Comparison of ENCODE assay signal across 35 cellular contexts in genomic region chr14:29940482-29940881, GRCh38. TPM values are rescaled to one million over a fixed set of nuclear protein-coding genes. Genes with fewer than 3 reads are reported as not detected.
DNase-seq lines count a peak whose midpoint lies in the region; ATAC-seq and TF ChIP-seq lines count a peak whose summit lies in the region.
"Had no signal": no experiment of that assay in that cellular context is flagged by ENCODE, and none has a peak within 500 bp of the region (broad histone marks: within the 10 kb centered on the region; RNA-seq: fewer than 3 reads in every experiment).

No MANE protein-coding gene starts in this region.

- H4K5ac ChIP-seq in mesendoderm (ENCODE audit: low read length), result no peak overlapping the region

- no peak for TF ChIP-seq EP300 in esophagus muscularis mucosa (IDR thresholded peaks at IDR 0.05)

- H3K4me1 Mint-ChIP-seq in GM23338, result peaks cover 19% of the 10 kb centered on the region
- H3K4me1 Mint-ChIP-seq in neural progenitor cell, result no peaks in the 10 kb centered on the region
- H3K4me1 Mint-ChIP-seq: B cell; CD14-positive monocyte; CD4-positive, alpha-beta memory T cell; CD4-positive, CD25-positive, alpha-beta regulatory T cell; CD8-positive, alpha-beta memory T cell had no signal

- peaks cover 8% of the 10 kb centered on the region for H3K4me1 ChIP-seq in GM23338 (ENCODE audit: insufficient read depth)
- peaks cover 4% of the 10 kb centered on the region for H3K4me1 ChIP-seq in mesendoderm (ENCODE audit: control insufficient read depth, low read depth, low read length)
- H3K4me1 ChIP-seq in neural progenitor cell, result no peaks in the 10 kb centered on the region
- H3K4me1 ChIP-seq in esophagus muscularis mucosa, result no peaks in the 10 kb centered on the region
- H3K4me1 ChIP-seq: BE2C; BLaER1; BLaER1 treated with 17β-estradiol and CSF1 and Interleukin-3, amounts not matched to agents 10 nM and 100 nM; Caco-2 had no signal

- no peaks in the 10 kb centered on the region; the same call in 1 of the 2 replicates for H3K9me2 ChIP-seq in GM23338 (ENCODE audit: insufficient read depth)

- H2BK120ac ChIP-seq in mesendoderm (ENCODE audit: low read depth, low read length), result no peak overlapping the region

- H3K4me2 ChIP-seq in GM23338 (peak overlapping the region; percentile 41), mesendoderm (ENCODE audit: low read length) (no peak overlapping the region), neural progenitor cell (no peak overlapping the region)
- H3K4me2 ChIP-seq: A549; BLaER1; BLaER1 treated with 17β-estradiol and CSF1 and Interleukin-3, amounts not matched to agents 10 nM and 100 nM had no signal

- H3K9me3 Mint-ChIP-seq in GM23338, result peaks cover 7% of the 10 kb centered on the region; the same call in 2 of the 3 replicates
- peaks cover 4% of the 10 kb centered on the region for H3K9me3 Mint-ChIP-seq in neural progenitor cell

- H2BK15ac ChIP-seq in mesendoderm (replicated peaks; ENCODE audit: low read depth), result no peak overlapping the region

- H4K20me1 ChIP-seq in GM23338 (replicated peaks; ENCODE audit: insufficient read depth) (no peaks in the 10 kb centered on the region), neural progenitor cell (ENCODE audit: low read depth) (no peaks in the 10 kb centered on the region)
- H4K20me1 ChIP-seq: BLaER1; BLaER1 treated with 17β-estradiol and CSF1 and Interleukin-3, amounts not matched to agents 10 nM and 100 nM had no signal

- H3K9me3 ChIP-seq in neural progenitor cell (ENCODE audit: low read depth) (no peaks in the 10 kb centered on the region), esophagus muscularis mucosa (peaks cover 0 to 8% (median 0%) of the 10 kb centered on the region in 4 donors)
- H3K9me3 ChIP-seq: BE2C, BLaER1 had no signal

- no peak overlapping the region for H3K18ac ChIP-seq in mesendoderm (ENCODE audit: low read length)

- no peak overlapping the region for H3K23ac ChIP-seq in mesendoderm (ENCODE audit: low read length)

- no peaks in the 10 kb centered on the region for H3K79me2 ChIP-seq in GM23338 (replicated peaks; ENCODE audit: insufficient read depth)
- no peaks in the 10 kb centered on the region for H3K79me2 ChIP-seq in mesendoderm (ENCODE audit: control insufficient read depth, insufficient read depth, low read length)
- no peaks in the 10 kb centered on the region for H3K79me2 ChIP-seq in neural progenitor cell (ENCODE audit: low read depth)

- H3K4ac ChIP-seq in mesendoderm (ENCODE audit: low read depth, low read length), result no peak overlapping the region

- H3K27me3 ChIP-seq in GM23338 (ENCODE audit: insufficient read depth) (peaks cover 40% of the 10 kb centered on the region), mesendoderm (ENCODE audit: insufficient read depth, low read length, poor library complexity) (no peaks in the 10 kb centered on the region), neural progenitor cell (no peaks in the 10 kb centered on the region), esophagus muscularis mucosa (no peaks in the 10 kb centered on the region)
- H3K27me3 ChIP-seq: BE2C; BLaER1; BLaER1 treated with 17β-estradiol and CSF1 and Interleukin-3, amounts not matched to agents 10 nM and 100 nM had no signal

- ATAC-seq in GM23338, result peak; percentile 53; the same call in 2 of the 3 replicates
- ATAC-seq: A549; CD8-positive, alpha-beta T cell had no signal

- H3K27ac ChIP-seq in GM23338 (ENCODE audit: low read depth) (no peak overlapping the region), mesendoderm (ENCODE audit: low read depth, low read length) (no peak overlapping the region), neural progenitor cell (no peak overlapping the region), esophagus muscularis mucosa (replicated peaks in 1 of 4) (no peak overlapping the region)
- H3K27ac ChIP-seq: 22Rv1; A549; BLaER1; BLaER1 treated with 17β-estradiol and CSF1 and Interleukin-3, amounts not matched to agents 10 nM and 100 nM; C4-2B had no signal

- WGBS in mesendoderm (ENCODE audit: extremely low coverage, insufficient coverage, low lambda C conversion rate), result no CpG with 5 or more reads among the region's 3 CpGs
- 90% methylated on average over 3 of the region's 3 CpGs for WGBS in esophagus muscularis mucosa

- H2AK5ac ChIP-seq in mesendoderm (ENCODE audit: low read length), result no peak overlapping the region

- no peak overlapping the region for H3K56ac ChIP-seq in mesendoderm (ENCODE audit: low read length)

- H3K36me3 Mint-ChIP-seq in GM23338 (ENCODE audit: low read depth) (peaks cover 6% of the 10 kb centered on the region; the same call in 2 of the 3 replicates), neural progenitor cell (no peaks in the 10 kb centered on the region)
- H3K36me3 Mint-ChIP-seq: CD14-positive monocyte; CD4-positive, alpha-beta memory T cell; CD4-positive, CD25-positive, alpha-beta regulatory T cell; CD8-positive, alpha-beta memory T cell; CD8-positive, alpha-beta T cell had no signal

- peaks cover 15% of the 10 kb centered on the region for H3K27me3 Mint-ChIP-seq in GM23338 (ENCODE audit: insufficient read depth, low read depth, poor library complexity)
- no peaks in the 10 kb centered on the region for H3K27me3 Mint-ChIP-seq in neural progenitor cell (ENCODE audit: insufficient read depth, low read depth)
- H3K27me3 Mint-ChIP-seq: B cell; CD4-positive, alpha-beta memory T cell; CD4-positive, alpha-beta T cell; CD4-positive, CD25-positive, alpha-beta regulatory T cell; CD8-positive, alpha-beta memory T cell had no signal

- no peak overlapping the region for H2AFZ ChIP-seq in GM23338
- peak overlapping the region; percentile 4 for H2AFZ ChIP-seq in neural progenitor cell (replicated peaks)

- no peaks in the 10 kb centered on the region for H3F3A ChIP-seq in GM23338 (replicated peaks; ENCODE audit: low read depth)
- no peaks in the 10 kb centered on the region for H3F3A ChIP-seq in neural progenitor cell (ENCODE audit: low read depth)

- intact Hi-C loops in esophagus muscularis mucosa (cut with DNase I), result no loop called here

- no peaks in the 10 kb centered on the region for H3K36me3 ChIP-seq in GM23338 (ENCODE audit: insufficient read depth)
- no peaks in the 10 kb centered on the region for H3K36me3 ChIP-seq in mesendoderm (ENCODE audit: control insufficient read depth, insufficient read depth, low read length)
- no peaks in the 10 kb centered on the region for H3K36me3 ChIP-seq in neural progenitor cell
- no peaks in the 10 kb centered on the region for H3K36me3 ChIP-seq in esophagus muscularis mucosa
- H3K36me3 ChIP-seq: BE2C; BLaER1; BLaER1 treated with 17β-estradiol and CSF1 and Interleukin-3, amounts not matched to agents 10 nM and 100 nM had no signal

- no peak overlapping the region for H2BK5ac ChIP-seq in mesendoderm (ENCODE audit: low read length)

- no peak for TF ChIP-seq POLR2A in esophagus muscularis mucosa (IDR thresholded peaks at IDR 0.05; ENCODE audit: low read depth)

- no peak overlapping the region for H3K27ac Mint-ChIP-seq in GM23338
- H3K27ac Mint-ChIP-seq in neural progenitor cell, result no peak overlapping the region
- H3K27ac Mint-ChIP-seq: B cell; CD4-positive, alpha-beta memory T cell; CD4-positive, alpha-beta T cell; CD4-positive, CD25-positive, alpha-beta regulatory T cell; CD8-positive, alpha-beta memory T cell; CD8-positive, alpha-beta T cell had no signal

- H3K4me3 ChIP-seq in GM23338 (no peak overlapping the region), mesendoderm (ENCODE audit: low read length) (no peak overlapping the region), neural progenitor cell (no peak overlapping the region), esophagus muscularis mucosa (no peak overlapping the region)
- H3K4me3 ChIP-seq: A549; BLaER1; BLaER1 treated with 17β-estradiol and CSF1 and Interleukin-3, amounts not matched to agents 10 nM and 100 nM had no signal

- TF ChIP-seq CTCF in GM23338 (conservative IDR thresholded peaks at IDR 0.05; ENCODE audit: low read depth in 2 of 2) (no peak), neural progenitor cell (IDR thresholded peaks at IDR 0.05) (no peak), esophagus muscularis mucosa (IDR thresholded peaks at IDR 0.05) (no peak)

- H3K4me3 Mint-ChIP-seq in GM23338, result no peak overlapping the region
- H3K4me3 Mint-ChIP-seq in neural progenitor cell, result no peak overlapping the region
- H3K4me3 Mint-ChIP-seq: B cell; CD14-positive monocyte; CD4-positive, alpha-beta memory T cell; CD4-positive, alpha-beta T cell; CD4-positive, CD25-positive, alpha-beta regulatory T cell; CD8-positive, alpha-beta memory T cell; CD8-positive, alpha-beta T cell had no signal

- DNase-seq in GM23338 (ENCODE audit: low spot score) (no peak), SK-MEL-5 (ENCODE audit: low read depth, low spot score) (peak; percentile 52), mesendoderm (peak; percentile 22), neural progenitor cell (ENCODE audit: low spot score) (no peak), SHP77 (lab: John Stamatoyannopoulos, UW) (no peak), esophagus muscularis mucosa (ENCODE audit: extremely low spot score) (no peak), hippocampal formation (lab: John Stamatoyannopoulos, UW) (no peak), activated gamma-delta T cell (lab: John Stamatoyannopoulos, UW) (no peak)
- DNase-seq: 8988T; ACHN; AML-193; BE2C; C1 segment of cervical spinal cord; Caco-2; Calu3; CD4-positive, alpha-beta memory T cell; CD4-positive, alpha-beta T cell; CD4-positive, CD25-positive, alpha-beta regulatory T cell; CD8-positive, alpha-beta memory T cell; CD8-positive, alpha-beta T cell; COR-L47; DMS 273 treated with DMSO at 0.1 percent for 48 hours; DMS153; DMS53; DMS79; DMS79 treated with DMSO at 0.1 percent for 48 hours; DND-41; EL had no signal

- in situ Hi-C loops in SK-MEL-5 (cut with HindIII; ENCODE audit: low pct_unique_long_range_greater_than_20kb, low sequenced_read_pairs), result no loop called here

- H4K8ac ChIP-seq in mesendoderm (ENCODE audit: low read depth, low read length), result no peak overlapping the region

- no peaks in the 10 kb centered on the region for H3K79me1 ChIP-seq in mesendoderm (ENCODE audit: low read length)

- H3K9ac ChIP-seq in mesendoderm (ENCODE audit: low read length) (no peak overlapping the region), neural progenitor cell (no peak overlapping the region)
- H3K9ac ChIP-seq: BLaER1; BLaER1 treated with 17β-estradiol and CSF1 and Interleukin-3, amounts not matched to agents 10 nM and 100 nM had no signal

TF ChIP-seq in GM23338, 12 proteins besides CTCF, POLR2A, EP300 and RAD21 (continues in another document):
- TF ChIP-seq POLR2AphosphoS5 (IDR thresholded peaks at IDR 0.05; ENCODE audit: low read depth) (no peak), JUNB (IDR thresholded peaks at IDR 0.05; ENCODE audit: unreplicated experiment) (no peak), ZNF114 (CRISPR knock-in tag; IDR thresholded peaks at IDR 0.05) (no peak)

RNA-seq across cellular contexts. Expression of gene PRKD1, which starts 12.8 kb away (rescaled TPM):
- 6.0 and 9.7 TPM in 2 replicates for total RNA-seq in GM23338 (2014; rRNA removed; shearing (Covaris generic))
- 1.5 and 3.1 TPM in 2 replicates for polyA plus RNA-seq in GM23338 (2016; fragmentation: Nextera tagmentation; extraction: Ambion mirVana)
- 8.5 and 10.7 TPM in 2 replicates for total RNA-seq in SK-MEL-5 (2014; rRNA removed; shearing (Covaris generic))
- polyA plus RNA-seq in SK-MEL-5 (2015; cell fraction: cytosol; rRNA removed), result 10.8 and 16.8 TPM in 2 replicates
- 14.5 and 14.7 TPM in 2 replicates for polyA plus RNA-seq in SK-MEL-5 (2015; cell fraction: nucleus; rRNA removed)
- 9.5 TPM for polyA plus RNA-seq in mesendoderm (2013, experiment 1 of 2)
- 8.6 TPM for polyA plus RNA-seq in mesendoderm (2013, experiment 2 of 2)
- total RNA-seq in neural progenitor cell (ENCODE audit: low replicate concordance) (8.1 and 8.7 TPM in 2 replicates), esophagus muscularis mucosa (10 to 100 TPM; 10.4 to 18.7 (median 14.0) TPM)
- total RNA-seq: CD4-positive, alpha-beta memory T cell; CD4-positive, alpha-beta T cell; CD4-positive, CD25-positive, alpha-beta regulatory T cell; CD8-positive, alpha-beta memory T cell; CD8-positive, alpha-beta T cell had no signal
- polyA plus RNA-seq: CD14-positive monocyte; CD4-positive, alpha-beta memory T cell; CD4-positive, CD25-positive, alpha-beta regulatory T cell; CD8-positive, alpha-beta memory T cell had no signal

Comparison
In these comparisons a context has a peak if more than half of its experiments do, and no peak if none do; other contexts are left out.
1. DNase-seq: peak in SK-MEL-5 (single experiment) and mesendoderm (single experiment); none in GM23338 (single experiment), neural progenitor cell (single experiment), SHP77 (0 of 2), esophagus muscularis mucosa (single experiment), hippocampal formation (0 of 2) and activated gamma-delta T cell (single experiment).